12 cellular contexts compared by ENCODE assay signal in the genomic region with DNA sequence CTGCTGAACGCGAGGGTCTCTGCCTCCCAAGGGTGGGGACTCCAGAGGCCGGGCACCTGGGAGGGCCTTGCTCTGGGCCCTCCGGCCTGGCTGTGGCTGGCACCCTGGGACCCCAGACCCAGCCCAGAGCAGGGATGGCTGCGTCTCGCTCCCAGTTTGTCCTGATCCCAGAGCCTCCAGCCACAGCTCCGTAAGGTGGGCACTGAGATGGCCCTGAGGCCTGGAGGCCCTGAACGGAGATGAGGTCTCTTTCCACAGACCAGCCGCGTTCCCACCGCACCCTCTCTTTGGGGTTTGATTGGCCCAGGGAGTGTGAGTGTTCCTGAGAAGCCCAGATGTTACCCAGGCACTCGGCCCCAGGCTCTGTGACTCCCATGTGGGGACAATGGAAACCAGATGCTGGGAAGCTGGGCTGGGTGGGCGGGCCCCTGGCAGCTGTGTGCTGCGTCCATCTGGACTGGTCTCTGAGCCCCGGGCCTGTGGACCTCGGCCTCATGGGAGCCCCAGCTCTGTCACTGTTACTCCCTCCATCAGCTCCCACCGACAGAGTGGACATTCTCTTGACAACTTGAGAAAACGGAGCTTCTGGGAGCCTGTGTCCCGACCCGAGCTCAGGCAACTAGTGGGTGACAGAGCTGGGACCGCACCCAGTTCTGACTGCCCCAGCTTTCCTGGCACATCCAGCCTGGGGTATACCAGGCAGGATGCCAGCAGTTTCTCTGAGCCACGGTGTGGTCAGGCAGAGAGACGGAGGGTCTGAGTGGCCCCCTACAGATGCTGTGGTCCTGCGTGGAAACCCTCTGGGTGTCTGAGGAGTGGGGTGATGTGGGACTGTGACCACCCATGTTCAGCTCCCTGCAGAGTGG. TPM values are rescaled to one million over a fixed set of nuclear protein-coding genes. Genes with fewer than 3 reads are reported as not detected.
DNase-seq lines count a peak whose midpoint lies in the region; ATAC-seq and TF ChIP-seq lines count a peak whose summit lies in the region.
"Had no signal": no experiment of that assay in that cellular context is flagged by ENCODE, and none has a peak within 500 bp of the region (broad histone marks: within the 10 kb centered on the region; RNA-seq: fewer than 3 reads in every experiment).

No MANE protein-coding gene starts in this region.

- H3K36me3 ChIP-seq in WERI-Rb-1 (no peaks in the 10 kb centered on the region), left ventricle myocardium inferior (no peaks in the 10 kb centered on the region), brain microvascular endothelial cell (replicated peaks) (no peaks in the 10 kb centered on the region)

- intact Hi-C loops in left ventricle myocardium inferior (cut with micrococcal nuclease) (loop anchor here (10.0 kb wide), 1 partner anchor 133 kb away; no protein-coding TSS in a partner anchor), sciatic nerve (cut with DNase I) (loop anchor here (5.0 kb wide), 1 partner anchor 126 kb away; a partner anchor contains a TSS)

- no peak for TF ChIP-seq CTCF in WERI-Rb-1 (IDR thresholded peaks at IDR 0.05; ENCODE audit: low read depth, low read length)
- TF ChIP-seq CTCF in left ventricle myocardium inferior (IDR thresholded peaks at IDR 0.05; ENCODE audit: borderline replicate concordance) = no peak
- TF ChIP-seq CTCF in brain microvascular endothelial cell (IDR thresholded peaks at IDR 0.05; ENCODE audit: low read depth, low read length, missing control alignments) = no peak

- in situ Hi-C loops in brain microvascular endothelial cell (cut with HindIII; ENCODE audit: low pct_ligation_motif_present, low sequenced_read_pairs) = no loop called here

- H3K27me3 ChIP-seq in WERI-Rb-1 (ENCODE audit: insufficient read depth, low read depth, severe bottlenecking) (no peaks in the 10 kb centered on the region), left ventricle myocardium inferior (ENCODE audit: low read depth) (no peaks in the 10 kb centered on the region), brain microvascular endothelial cell (replicated peaks) (no peaks in the 10 kb centered on the region)

- H3K4me3 ChIP-seq in WERI-Rb-1 (ENCODE audit: low read depth, low read length) (no peak overlapping the region), left ventricle myocardium inferior (peak overlapping the region; percentile 69), brain microvascular endothelial cell (ENCODE audit: low read depth, low read length) (no peak overlapping the region)

- H3K4me1 ChIP-seq in left ventricle myocardium inferior = peaks cover 60% of the 10 kb centered on the region

- ATAC-seq in sciatic nerve (peak; percentile 65), GM18505 (IDR thresholded peaks at IDR 0.05; ENCODE audit: unreplicated experiment) (no peak), GM18861 (IDR thresholded peaks at IDR 0.05; ENCODE audit: unreplicated experiment) (no peak)

- TF ChIP-seq POLR2A in GM18505 (IDR thresholded peaks at IDR 0.05; ENCODE audit: borderline replicate concordance, extremely low read depth, insufficient read depth, insufficient read length) = no peak

- no peak overlapping the region for H3K27ac ChIP-seq in WERI-Rb-1
- H3K27ac ChIP-seq in left ventricle myocardium inferior (replicated peaks) = peak overlapping the region; percentile 97
- no peak overlapping the region for H3K27ac ChIP-seq in brain microvascular endothelial cell

- DNase-seq in DMS 273 (lab: John Stamatoyannopoulos, UW; ENCODE audit: unreplicated experiment) (peak; percentile 74), WERI-Rb-1 (peak; percentile 7), left ventricle myocardium inferior (peak; percentile 81), sciatic nerve (ENCODE audit: low spot score) (peak; percentile 73), NCI-H82 (lab: John Stamatoyannopoulos, UW) (no peak), brain microvascular endothelial cell (no peak)
- DNase-seq: activated CD8-positive, alpha-beta T cell treated with anti-CD3 and anti-CD28 coated beads, Interleukin-2, amount 10 ng/mL, durations not matched to agents 7 days and 5 days; OCI-M1; stimulated activated CD8-positive, alpha-beta memory T cell treated with anti-CD3 and anti-CD28 coated beads, Interleukin-4, amount 100 ng/mL, for 48 hours had no signal

- H3K9me3 ChIP-seq in WERI-Rb-1 (ENCODE audit: severe bottlenecking) (peaks cover 3% of the 10 kb centered on the region), left ventricle myocardium inferior (replicated peaks) (no peaks in the 10 kb centered on the region)

RNA-seq across cellular contexts. Expression of a gene that starts 9.8 kb away (rescaled TPM):
- total RNA-seq in left ventricle myocardium inferior (154 TPM), sciatic nerve (247 TPM)
- total RNA-seq: natural killer cell treated with Interleukin-12 subunit alpha and Interleukin-12 subunit beta and Interleukin-15 and Interleukin-18, amount 100 ng/mL, for 72 hours had no signal

Comparison
In these comparisons a context has a peak if more than half of its experiments do, and no peak if none do; other contexts are left out.
1. DNase-seq: peak in DMS 273 (single experiment), WERI-Rb-1 (single experiment), left ventricle myocardium inferior (single experiment) and sciatic nerve (single experiment); none in NCI-H82 (single experiment) and brain microvascular endothelial cell (single experiment).